1 cellular context compared by ENCODE assay signal in the genomic region with DNA sequence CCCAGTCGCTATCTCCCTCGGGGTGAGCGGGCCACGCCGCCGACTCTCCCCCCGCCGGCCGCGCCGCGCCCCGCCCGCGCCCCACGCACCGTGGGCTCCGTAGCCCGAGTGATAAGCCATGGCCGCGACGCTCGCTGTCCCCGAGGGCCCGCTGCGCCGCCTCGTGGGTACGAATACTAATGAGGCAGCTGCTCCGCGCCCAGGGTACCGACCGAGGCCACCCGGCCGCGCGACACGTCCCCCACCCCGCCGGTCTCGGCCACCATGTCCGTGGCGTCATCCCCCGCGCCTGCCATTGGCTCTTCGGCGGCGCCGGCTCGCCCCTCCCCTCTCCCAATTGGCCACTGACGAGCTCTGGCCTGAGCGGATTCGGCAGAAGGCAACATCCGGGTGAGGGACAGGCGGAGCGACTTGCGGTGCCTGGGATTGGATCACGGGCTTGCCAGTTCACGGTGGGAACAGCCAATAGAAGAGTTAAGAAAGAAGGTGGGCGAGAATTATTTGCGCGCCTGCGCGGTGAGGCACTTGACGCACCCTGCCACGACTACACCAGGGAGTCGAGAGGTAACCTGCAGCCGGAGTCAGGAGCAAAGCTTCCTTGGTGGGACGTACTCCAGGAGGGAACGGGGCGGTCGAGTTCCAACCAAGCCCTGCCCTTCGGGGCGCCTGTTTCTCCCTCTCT.
A peak's percentile ranks its signal among the peaks of the same experiment; 100 is the strongest.
TF ChIP-seq lines count a peak whose summit lies in the region.

A gene with protein sequence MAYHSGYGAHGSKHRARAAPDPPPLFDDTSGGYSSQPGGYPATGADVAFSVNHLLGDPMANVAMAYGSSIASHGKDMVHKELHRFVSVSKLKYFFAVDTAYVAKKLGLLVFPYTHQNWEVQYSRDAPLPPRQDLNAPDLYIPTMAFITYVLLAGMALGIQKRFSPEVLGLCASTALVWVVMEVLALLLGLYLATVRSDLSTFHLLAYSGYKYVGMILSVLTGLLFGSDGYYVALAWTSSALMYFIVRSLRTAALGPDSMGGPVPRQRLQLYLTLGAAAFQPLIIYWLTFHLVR (minus strand): TSS at position 278 of the 682 bp plus-strand sequence. CDS start 158 bp downstream, at position 120.

TF ChIP-seq in SK-N-SH, 30 proteins besides CTCF, POLR2A, EP300 and RAD21 (continued from another document):
- TF ChIP-seq, protein P1, sequence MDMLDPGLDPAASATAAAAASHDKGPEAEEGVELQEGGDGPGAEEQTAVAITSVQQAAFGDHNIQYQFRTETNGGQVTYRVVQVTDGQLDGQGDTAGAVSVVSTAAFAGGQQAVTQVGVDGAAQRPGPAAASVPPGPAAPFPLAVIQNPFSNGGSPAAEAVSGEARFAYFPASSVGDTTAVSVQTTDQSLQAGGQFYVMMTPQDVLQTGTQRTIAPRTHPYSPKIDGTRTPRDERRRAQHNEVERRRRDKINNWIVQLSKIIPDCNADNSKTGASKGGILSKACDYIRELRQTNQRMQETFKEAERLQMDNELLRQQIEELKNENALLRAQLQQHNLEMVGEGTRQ (IDR thresholded peaks at IDR 0.05; ENCODE audit: borderline replicate concordance, low read depth, low read length), result no peak
- TF ChIP-seq, protein P2, sequence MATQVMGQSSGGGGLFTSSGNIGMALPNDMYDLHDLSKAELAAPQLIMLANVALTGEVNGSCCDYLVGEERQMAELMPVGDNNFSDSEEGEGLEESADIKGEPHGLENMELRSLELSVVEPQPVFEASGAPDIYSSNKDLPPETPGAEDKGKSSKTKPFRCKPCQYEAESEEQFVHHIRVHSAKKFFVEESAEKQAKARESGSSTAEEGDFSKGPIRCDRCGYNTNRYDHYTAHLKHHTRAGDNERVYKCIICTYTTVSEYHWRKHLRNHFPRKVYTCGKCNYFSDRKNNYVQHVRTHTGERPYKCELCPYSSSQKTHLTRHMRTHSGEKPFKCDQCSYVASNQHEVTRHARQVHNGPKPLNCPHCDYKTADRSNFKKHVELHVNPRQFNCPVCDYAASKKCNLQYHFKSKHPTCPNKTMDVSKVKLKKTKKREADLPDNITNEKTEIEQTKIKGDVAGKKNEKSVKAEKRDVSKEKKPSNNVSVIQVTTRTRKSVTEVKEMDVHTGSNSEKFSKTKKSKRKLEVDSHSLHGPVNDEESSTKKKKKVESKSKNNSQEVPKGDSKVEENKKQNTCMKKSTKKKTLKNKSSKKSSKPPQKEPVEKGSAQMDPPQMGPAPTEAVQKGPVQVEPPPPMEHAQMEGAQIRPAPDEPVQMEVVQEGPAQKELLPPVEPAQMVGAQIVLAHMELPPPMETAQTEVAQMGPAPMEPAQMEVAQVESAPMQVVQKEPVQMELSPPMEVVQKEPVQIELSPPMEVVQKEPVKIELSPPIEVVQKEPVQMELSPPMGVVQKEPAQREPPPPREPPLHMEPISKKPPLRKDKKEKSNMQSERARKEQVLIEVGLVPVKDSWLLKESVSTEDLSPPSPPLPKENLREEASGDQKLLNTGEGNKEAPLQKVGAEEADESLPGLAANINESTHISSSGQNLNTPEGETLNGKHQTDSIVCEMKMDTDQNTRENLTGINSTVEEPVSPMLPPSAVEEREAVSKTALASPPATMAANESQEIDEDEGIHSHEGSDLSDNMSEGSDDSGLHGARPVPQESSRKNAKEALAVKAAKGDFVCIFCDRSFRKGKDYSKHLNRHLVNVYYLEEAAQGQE (IDR thresholded peaks at IDR 0.05; ENCODE audit: low read depth, low read length), result no peak
- TF ChIP-seq, protein P3, sequence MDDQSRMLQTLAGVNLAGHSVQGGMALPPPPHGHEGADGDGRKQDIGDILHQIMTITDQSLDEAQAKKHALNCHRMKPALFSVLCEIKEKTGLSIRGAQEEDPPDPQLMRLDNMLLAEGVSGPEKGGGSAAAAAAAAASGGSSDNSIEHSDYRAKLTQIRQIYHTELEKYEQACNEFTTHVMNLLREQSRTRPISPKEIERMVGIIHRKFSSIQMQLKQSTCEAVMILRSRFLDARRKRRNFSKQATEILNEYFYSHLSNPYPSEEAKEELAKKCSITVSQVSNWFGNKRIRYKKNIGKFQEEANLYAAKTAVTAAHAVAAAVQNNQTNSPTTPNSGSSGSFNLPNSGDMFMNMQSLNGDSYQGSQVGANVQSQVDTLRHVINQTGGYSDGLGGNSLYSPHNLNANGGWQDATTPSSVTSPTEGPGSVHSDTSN (IDR thresholded peaks at IDR 0.05), result peak; percentile 99
- peak; percentile 89 for TF ChIP-seq CHD2 (IDR thresholded peaks at IDR 0.05; ENCODE audit: low read length, partially characterized antibody)
- TF ChIP-seq RFX5 (IDR thresholded peaks at IDR 0.05; ENCODE audit: low read length), result peak; percentile 74
- TF ChIP-seq, protein P4, sequence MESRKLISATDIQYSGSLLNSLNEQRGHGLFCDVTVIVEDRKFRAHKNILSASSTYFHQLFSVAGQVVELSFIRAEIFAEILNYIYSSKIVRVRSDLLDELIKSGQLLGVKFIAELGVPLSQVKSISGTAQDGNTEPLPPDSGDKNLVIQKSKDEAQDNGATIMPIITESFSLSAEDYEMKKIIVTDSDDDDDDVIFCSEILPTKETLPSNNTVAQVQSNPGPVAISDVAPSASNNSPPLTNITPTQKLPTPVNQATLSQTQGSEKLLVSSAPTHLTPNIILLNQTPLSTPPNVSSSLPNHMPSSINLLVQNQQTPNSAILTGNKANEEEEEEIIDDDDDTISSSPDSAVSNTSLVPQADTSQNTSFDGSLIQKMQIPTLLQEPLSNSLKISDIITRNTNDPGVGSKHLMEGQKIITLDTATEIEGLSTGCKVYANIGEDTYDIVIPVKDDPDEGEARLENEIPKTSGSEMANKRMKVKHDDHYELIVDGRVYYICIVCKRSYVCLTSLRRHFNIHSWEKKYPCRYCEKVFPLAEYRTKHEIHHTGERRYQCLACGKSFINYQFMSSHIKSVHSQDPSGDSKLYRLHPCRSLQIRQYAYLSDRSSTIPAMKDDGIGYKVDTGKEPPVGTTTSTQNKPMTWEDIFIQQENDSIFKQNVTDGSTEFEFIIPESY (IDR thresholded peaks at IDR 0.05; ENCODE audit: borderline replicate concordance, low read depth), result no peak
